7 cellular contexts compared by ENCODE assay signal in the genomic region with DNA sequence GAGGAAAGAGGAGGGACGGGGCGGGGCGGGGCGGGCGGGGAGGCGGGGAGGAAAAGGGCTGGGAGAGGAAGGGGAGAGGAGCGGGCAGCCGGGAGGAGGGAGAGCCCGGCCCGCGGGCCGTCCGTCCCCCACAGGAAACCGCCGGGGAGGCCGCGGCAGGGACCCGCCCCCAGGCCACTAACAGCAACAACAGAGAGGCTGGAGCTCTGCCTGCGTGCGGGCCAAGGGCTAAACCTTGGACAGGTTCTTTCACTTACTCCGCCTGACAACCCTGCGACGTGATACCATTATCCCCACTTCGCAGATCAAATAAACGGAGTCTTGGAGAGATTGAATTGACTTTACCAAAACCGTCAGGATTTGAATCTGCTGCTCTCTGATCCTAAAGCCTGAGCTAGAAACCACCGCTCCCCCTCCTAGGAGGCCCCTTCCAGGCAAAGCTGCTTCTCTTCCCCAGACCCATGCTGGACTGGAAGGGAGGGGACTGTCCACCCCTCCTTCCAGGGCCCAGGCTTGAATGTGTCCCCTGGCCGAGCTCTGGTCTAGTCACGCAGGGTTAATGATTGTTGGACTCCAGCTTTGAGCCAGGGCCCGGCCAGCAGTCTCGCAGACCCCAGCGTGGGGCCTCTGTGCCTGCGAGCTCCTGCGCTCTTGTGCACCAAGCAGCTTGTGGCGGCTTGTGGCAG. TPM values are rescaled to one million over a fixed set of nuclear protein-coding genes. Genes with fewer than 3 reads are reported as not detected.
DNase-seq lines count a peak whose midpoint lies in the region; ATAC-seq, FAIRE-seq and TF ChIP-seq lines count a peak whose summit lies in the region.

A gene with protein sequence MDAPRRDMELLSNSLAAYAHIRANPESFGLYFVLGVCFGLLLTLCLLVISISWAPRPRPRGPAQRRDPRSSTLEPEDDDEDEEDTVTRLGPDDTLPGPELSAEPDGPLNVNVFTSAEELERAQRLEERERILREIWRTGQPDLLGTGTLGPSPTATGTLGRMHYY (minus strand): TSS at position 10 of the 686 bp plus-strand sequence. CDS start 608 bp downstream, outside the sequence.

- H3K36me3 ChIP-seq in ES-I3 (ENCODE audit: insufficient read depth, low read length) (no peaks in the 10 kb centered on the region), mammary epithelial cell (ENCODE audit: insufficient read depth, low read length) (no peaks in the 10 kb centered on the region), small intestine (ENCODE audit: control insufficient read depth in 2 of 2, insufficient read depth in 2 of 2, low read length in 2 of 2) (no peaks in the 10 kb centered on the region)

- BruUV-seq in mammary epithelial cell (replicated peaks; lab: Mats Ljungman, UMichigan): no TSS peak

- H3K79me2 ChIP-seq in mammary epithelial cell (ENCODE audit: insufficient read depth, low read length): no peaks in the 10 kb centered on the region

- H3K9me3 ChIP-seq in ES-I3 (ENCODE audit: control insufficient read depth, insufficient read depth, low read length) (no peaks in the 10 kb centered on the region), mammary epithelial cell (replicated peaks; ENCODE audit: insufficient read depth, low read length) (no peaks in the 10 kb centered on the region), small intestine (ENCODE audit: control insufficient read depth, low read depth) (no peaks in the 10 kb centered on the region)

- TF ChIP-seq CTCF in mammary epithelial cell (conservative IDR thresholded peaks at IDR 0.05 in 1 of 2, IDR thresholded peaks at IDR 0.05 in 1 of 2; ENCODE audit: extremely low read depth in 1 of 2, insufficient read depth in 1 of 2, low read depth in 1 of 2, low read length in 2 of 2): no peak

- intact Hi-C loops in mammary epithelial cell (cut with micrococcal nuclease): loop anchor here (2.0 kb wide), 1 partner anchor 17 kb away; a partner anchor contains a TSS

- H3K27me3 ChIP-seq in mammary epithelial cell (ENCODE audit: insufficient read depth, low read length) (no peaks in the 10 kb centered on the region), small intestine (ENCODE audit: control insufficient read depth in 2 of 2, insufficient read depth in 2 of 2, low read length in 2 of 2) (no peaks in the 10 kb centered on the region)

- FAIRE-seq in small intestine (lab: Jason Lieb, UNC): no peak

- dilution Hi-C loops in mammary epithelial cell (cut with HindIII; ENCODE audit: low sequenced_read_pairs): no loop called here

- H3K4me1 ChIP-seq in ES-I3 (ENCODE audit: insufficient read depth, low read length): peaks cover 8% of the 10 kb centered on the region; the same call in 1 of the 2 replicates
- peaks cover 24% of the 10 kb centered on the region for H3K4me1 ChIP-seq in mammary epithelial cell (ENCODE audit: insufficient read depth, low read length)
- H3K4me1 ChIP-seq in small intestine (ENCODE audit: control insufficient read depth in 2 of 2, insufficient read depth in 1 of 2, low read depth in 1 of 2, low read length in 1 of 2): peaks cover 3% of the 10 kb centered on the region in 2 donors

- H2AFZ ChIP-seq in mammary epithelial cell (ENCODE audit: low read depth, low read length): peak within 1 kb of the TSS; percentile 54

- peak; percentile 51 for ATAC-seq in HG03108 (IDR thresholded peaks at IDR 0.05; ENCODE audit: unreplicated experiment)

- peak within 1 kb of the TSS; percentile 36 to 54 (median 48) for H3K4me3 ChIP-seq in mammary epithelial cell (replicated peaks in 1 of 3; ENCODE audit: insufficient read depth in 1 of 3, low read depth in 2 of 3, low read length in 3 of 3)
- peak within 1 kb of the TSS; percentile 43 to 73 for H3K4me3 ChIP-seq in small intestine (ENCODE audit: low read depth in 1 of 2, low read length in 2 of 2)

- DNase-seq in T follicular helper cell (ENCODE audit: low read depth) (peak; percentile 18), mammary epithelial cell (peak; percentile 43), iPS-NIHi7 (ENCODE audit: extremely low spot score) (peak; percentile 85), small intestine (peak; percentile 34), NCI-H187 treated with DMSO at 0.1 percent for 48 hours (lab: John Stamatoyannopoulos, UW) (no peak)

- CTCF ChIA-PET in mammary epithelial cell (lab: Charles Lee; ENCODE audit: low non-redundant PET): no interaction called here

- H3K9ac ChIP-seq in ES-I3 (ENCODE audit: low read depth, low read length) (peak within 1 kb of the TSS; percentile 93), mammary epithelial cell (ENCODE audit: insufficient read depth, low read length) (no peak within 1 kb of the TSS)

- in situ Hi-C loops in mammary epithelial cell (cut with MboI; ENCODE audit: low sequenced_read_pairs in 2 of 2): no loop called here

- H4K20me1 ChIP-seq in mammary epithelial cell (ENCODE audit: insufficient read depth, low read length): no peaks in the 10 kb centered on the region

- H3K4me2 ChIP-seq in mammary epithelial cell (ENCODE audit: insufficient read depth, low read depth, low read length): peak within 1 kb of the TSS; percentile 91

- 24% methylated on average over 11 of the region's 35 CpGs for WGBS in mammary epithelial cell (ENCODE audit: low coverage, missing lambda C conversion rate)
- WGBS in small intestine, 3 donors: 2 to 6% (median 3%) methylated on average over 25 to 35 of the region's 35 CpGs

- H3K27ac ChIP-seq in mammary epithelial cell (ENCODE audit: insufficient read depth, low read depth, low read length) (peak within 1 kb of the TSS; percentile 11), small intestine (ENCODE audit: low read depth in 1 of 2, low read length in 1 of 2) (peak within 1 kb of the TSS; percentile 22 to 80)

RNA-seq across cellular contexts. Expression of the gene that starts here (rescaled TPM):
- total RNA-seq in mammary epithelial cell: 1 to 10 TPM; 9.2 to 10.0 TPM
- polyA plus RNA-seq in mammary epithelial cell (1.9 TPM), small intestine (10 to 100 TPM in 2 of 3 donors, 1 to 10 TPM in 1; 2.5 to 18.9 (median 17.9) TPM)
- not detected for polyA minus RNA-seq in mammary epithelial cell
